In the genomic region with DNA sequence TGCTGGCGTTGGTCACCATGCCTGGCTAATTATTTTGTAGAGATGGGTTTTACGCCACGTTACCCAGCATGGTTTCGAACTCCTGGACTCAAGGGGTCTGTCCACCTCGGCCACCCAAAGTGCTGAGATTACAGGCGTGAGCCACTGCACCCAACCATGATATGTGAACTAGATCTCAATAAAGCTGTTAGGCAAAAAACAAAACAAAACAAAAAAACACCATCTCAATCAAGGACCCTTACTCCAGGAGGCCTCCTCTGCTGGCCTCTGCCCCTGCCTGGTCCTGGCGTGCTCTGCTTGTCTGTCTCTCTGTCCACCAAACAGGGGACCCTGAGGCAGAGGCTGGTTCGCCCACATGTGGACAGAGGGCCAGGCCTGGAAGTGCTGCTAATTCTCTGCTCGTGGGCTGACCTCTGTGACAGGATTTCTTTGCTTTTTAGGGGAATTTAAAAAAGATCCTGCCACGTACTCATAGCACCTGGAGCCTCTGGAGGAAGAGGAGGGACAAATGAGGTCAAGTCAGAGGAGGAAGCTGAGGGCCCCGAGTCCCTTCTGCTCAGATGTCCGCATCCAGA, we compare ENCODE assay signal across 30 cellular contexts. TPM values are rescaled to one million over a fixed set of nuclear protein-coding genes. Genes with fewer than 3 reads are reported as not detected.
"Had no signal": no experiment of that assay in that cellular context is flagged by ENCODE, and none has a peak within 500 bp of the region (broad histone marks: within the 10 kb centered on the region; RNA-seq: fewer than 3 reads in every experiment).

No MANE protein-coding gene starts in this region.

- H3K9me3 Mint-ChIP-seq: activated CD8-positive, alpha-beta T cell treated with anti-CD3 and anti-CD28 coated beads for 36 hours; activated naive CD4-positive, alpha-beta T cell treated with anti-CD3 and anti-CD28 coated beads, Interleukin-2, amount 50 U/mL, for 24 hours; activated naive CD8-positive, alpha-beta T cell treated with anti-CD3 and anti-CD28 coated beads, Interleukin-2, amount 50 U/mL, for 24 hours; dendritic cell treated with granulocyte-macrophage colony-stimulating factor and Interleukin-4, amounts not matched to agents 40 ng/mL and 50 ng/mL, for 4 days; immature natural killer cell; naive thymus-derived CD4-positive, alpha-beta T cell; stimulated activated effector memory CD8-positive, alpha-beta T cell treated with anti-CD3 and anti-CD28 coated beads, Interleukin-12 subunit alpha, Interleukin-12 subunit beta, amount 100 ng/mL, for 72 hours; stimulated activated naive CD8-positive, alpha-beta T cell treated with anti-CD3 and anti-CD28 coated beads, Interleukin-15, Interleukin-2, amounts not matched to agents 100 ng/mL and 50 ng/mL, for 24 hours; type B pancreatic cell had no signal

- H3K27me3 ChIP-seq: foreskin keratinocyte, vagina had no signal

- H3K27ac Mint-ChIP-seq: activated CD8-positive, alpha-beta memory T cell treated with anti-CD3 and anti-CD28 coated beads, Interleukin-2, amount 10 ng/mL, durations not matched to agents 7 days and 5 days; activated CD8-positive, alpha-beta T cell treated with anti-CD3 and anti-CD28 coated beads for 36 hours; activated naive CD4-positive, alpha-beta T cell treated with anti-CD3 and anti-CD28 coated beads, Interleukin-2, amount 50 U/mL, for 24 hours; activated naive CD8-positive, alpha-beta T cell treated with anti-CD3 and anti-CD28 coated beads, Interleukin-2, amount 50 U/mL, for 24 hours; dendritic cell treated with granulocyte-macrophage colony-stimulating factor and Interleukin-4, amounts not matched to agents 40 ng/mL and 50 ng/mL, for 4 days; immature natural killer cell; naive thymus-derived CD4-positive, alpha-beta T cell; stimulated activated effector memory CD8-positive, alpha-beta T cell treated with anti-CD3 and anti-CD28 coated beads, Interleukin-12 subunit alpha, Interleukin-12 subunit beta, amount 100 ng/mL, for 72 hours; stimulated activated naive CD8-positive, alpha-beta T cell treated with anti-CD3 and anti-CD28 coated beads, Interleukin-15, Interleukin-2, amounts not matched to agents 100 ng/mL and 50 ng/mL, for 24 hours; T-helper 17 cell; type B pancreatic cell had no signal

- H3K4me1 ChIP-seq: esophagus muscularis mucosa, foreskin keratinocyte, heart left ventricle, vagina had no signal

- ATAC-seq: activated CD8-positive, alpha-beta memory T cell treated with anti-CD3 and anti-CD28 coated beads, Interleukin-2, amount 10 ng/mL, durations not matched to agents 7 days and 5 days; activated CD8-positive, alpha-beta T cell treated with anti-CD3 and anti-CD28 coated beads for 36 hours; activated naive CD8-positive, alpha-beta T cell treated with anti-CD3 and anti-CD28 coated beads, Interleukin-2, amount 50 U/mL, for 24 hours; foreskin keratinocyte; heart left ventricle; naive thymus-derived CD4-positive, alpha-beta T cell; right cardiac atrium; stimulated activated effector memory CD8-positive, alpha-beta T cell treated with anti-CD3 and anti-CD28 coated beads, Interleukin-12 subunit alpha, Interleukin-12 subunit beta, amount 100 ng/mL, for 72 hours; T-helper 17 cell had no signal

- H3K4me3 ChIP-seq: esophagus muscularis mucosa, heart left ventricle, skin epidermis, vagina had no signal

- H3K27ac ChIP-seq: esophagus muscularis mucosa, foreskin keratinocyte, heart left ventricle, skin epidermis, vagina, WERI-Rb-1 had no signal

- H3K4me3 Mint-ChIP-seq: activated CD8-positive, alpha-beta memory T cell treated with anti-CD3 and anti-CD28 coated beads, Interleukin-2, amount 10 ng/mL, durations not matched to agents 7 days and 5 days; activated CD8-positive, alpha-beta T cell treated with anti-CD3 and anti-CD28 coated beads for 36 hours; activated naive CD4-positive, alpha-beta T cell treated with anti-CD3 and anti-CD28 coated beads, Interleukin-2, amount 50 U/mL, for 24 hours; activated naive CD8-positive, alpha-beta T cell treated with anti-CD3 and anti-CD28 coated beads, Interleukin-2, amount 50 U/mL, for 24 hours; dendritic cell treated with granulocyte-macrophage colony-stimulating factor and Interleukin-4, amounts not matched to agents 40 ng/mL and 50 ng/mL, for 4 days; immature natural killer cell; naive thymus-derived CD4-positive, alpha-beta T cell; stimulated activated effector memory CD8-positive, alpha-beta T cell treated with anti-CD3 and anti-CD28 coated beads, Interleukin-12 subunit alpha, Interleukin-12 subunit beta, amount 100 ng/mL, for 72 hours; stimulated activated naive CD8-positive, alpha-beta T cell treated with anti-CD3 and anti-CD28 coated beads, Interleukin-15, Interleukin-2, amounts not matched to agents 100 ng/mL and 50 ng/mL, for 24 hours; T-helper 17 cell; type B pancreatic cell had no signal

- H3K27me3 Mint-ChIP-seq: dendritic cell treated with granulocyte-macrophage colony-stimulating factor and Interleukin-4, amounts not matched to agents 40 ng/mL and 50 ng/mL, for 4 days had no signal

- H3K9me3 ChIP-seq: esophagus muscularis mucosa, heart left ventricle, vagina had no signal

- H3K36me3 Mint-ChIP-seq: activated CD8-positive, alpha-beta memory T cell treated with anti-CD3 and anti-CD28 coated beads, Interleukin-2, amount 10 ng/mL, durations not matched to agents 7 days and 5 days; activated naive CD4-positive, alpha-beta T cell treated with anti-CD3 and anti-CD28 coated beads, Interleukin-2, amount 50 U/mL, for 24 hours; immature natural killer cell; naive thymus-derived CD4-positive, alpha-beta T cell; stimulated activated effector memory CD8-positive, alpha-beta T cell treated with anti-CD3 and anti-CD28 coated beads, Interleukin-12 subunit alpha, Interleukin-12 subunit beta, amount 100 ng/mL, for 72 hours; type B pancreatic cell had no signal

- DNase-seq: activated CD4-positive, alpha-beta T cell treated with anti-CD3 and anti-CD28 coated beads, Interleukin-2, amount 50 U/mL, for 1 hour; activated CD8-positive, alpha-beta memory T cell treated with anti-CD3 and anti-CD28 coated beads, Interleukin-2, amount 10 ng/mL, durations not matched to agents 7 days and 5 days; activated CD8-positive, alpha-beta T cell treated with anti-CD3 and anti-CD28 coated beads for 36 hours; activated gamma-delta T cell treated with Interleukin-2 at 50 U/mL for 16 hours; activated naive CD8-positive, alpha-beta T cell treated with anti-CD3 and anti-CD28 coated beads, Interleukin-2, amount 50 U/mL, for 24 hours; activated T-cell treated with anti-CD3 and anti-CD28 coated beads for 4 hours; amygdala; central memory CD4-positive, alpha-beta T cell; foreskin keratinocyte; hypothalamus; immature natural killer cell; midbrain; naive thymus-derived CD4-positive, alpha-beta T cell; nucleus accumbens; right cardiac atrium; stimulated activated CD4-positive, alpha-beta T cell treated with anti-CD3 and anti-CD28 coated beads, Interleukin-4, amount 100 ng/mL, for 24 hours; T-helper 17 cell; T1000; WERI-Rb-1 had no signal

- H3K4me1 Mint-ChIP-seq: activated CD8-positive, alpha-beta memory T cell treated with anti-CD3 and anti-CD28 coated beads, Interleukin-2, amount 10 ng/mL, durations not matched to agents 7 days and 5 days; activated naive CD4-positive, alpha-beta T cell treated with anti-CD3 and anti-CD28 coated beads, Interleukin-2, amount 50 U/mL, for 24 hours; activated naive CD8-positive, alpha-beta T cell treated with anti-CD3 and anti-CD28 coated beads, Interleukin-2, amount 50 U/mL, for 24 hours; immature natural killer cell; naive thymus-derived CD4-positive, alpha-beta T cell; stimulated activated effector memory CD8-positive, alpha-beta T cell treated with anti-CD3 and anti-CD28 coated beads, Interleukin-12 subunit alpha, Interleukin-12 subunit beta, amount 100 ng/mL, for 72 hours had no signal

- H3K36me3 ChIP-seq: esophagus muscularis mucosa, heart left ventricle, vagina, WERI-Rb-1 had no signal

RNA-seq across cellular contexts. Expression of gene JAKMIP1, which starts 36.6 kb away (rescaled TPM):
- total RNA-seq: foreskin keratinocyte, kidney epithelial cell, lower leg skin had no signal
- polyA plus RNA-seq: foreskin keratinocyte had no signal
